In genomic region chr15:43492266-43492665, GRCh38 we compare ENCODE assay signal across 8 cellular contexts. TPM values are rescaled to one million over a fixed set of nuclear protein-coding genes. Genes with fewer than 3 reads are reported as not detected.
A peak's percentile ranks its signal among the peaks of the same experiment; 100 is the strongest.
DNase-seq lines count a peak whose midpoint lies in the region; ATAC-seq and TF ChIP-seq lines count a peak whose summit lies in the region.

No MANE protein-coding gene starts in this region.

- TSS peak; percentile 30 for BruUV-seq in PC-9 (replicated peaks; lab: Mats Ljungman, UMichigan)

- no peaks in the 10 kb centered on the region for H3K36me3 ChIP-seq in PC-9 (ENCODE audit: low read depth)

- H3K4me1 ChIP-seq in PC-9 (replicated peaks; ENCODE audit: insufficient read depth) = peaks cover 8% of the 10 kb centered on the region; the same call in 1 of the 2 replicates

- CTCF ChIA-PET in PC-9 (lab: Charles Lee) = no interaction called here

- H3F3A ChIP-seq in PC-9 (ENCODE audit: insufficient read depth, low read depth) = no peaks in the 10 kb centered on the region

- peak overlapping the region; percentile 91 for H3K4me2 ChIP-seq in PC-9

- peak overlapping the region; percentile 87 for H2AFZ ChIP-seq in PC-9

- ATAC-seq in sciatic nerve = no peak

- peaks cover 18% of the 10 kb centered on the region for H3K79me2 ChIP-seq in PC-9 (ENCODE audit: low read depth)

- no peak for DNase-seq in PC-9
- no peak for DNase-seq in epithelial cell of proximal tubule (ENCODE audit: low read depth)
- peak; percentile 6 for DNase-seq in pons (ENCODE audit: low spot score)
- no peak for DNase-seq in GM20000 (ENCODE audit: low spot score)
- no peak for DNase-seq in sciatic nerve (ENCODE audit: low spot score)
- DNase-seq in OCI-M2 (lab: John Stamatoyannopoulos, UW; ENCODE audit: unreplicated experiment) = no peak
- no peak for DNase-seq in cerebellar nuclear complex (lab: John Stamatoyannopoulos, UW)

- TF ChIP-seq CTCF in PC-9 (conservative IDR thresholded peaks at IDR 0.05) (no peak), epithelial cell of proximal tubule (conservative IDR thresholded peaks at IDR 0.05; ENCODE audit: low read depth, low read length) (no peak), GM20000 (IDR thresholded peaks at IDR 0.05; ENCODE audit: extremely low read depth, missing control alignments) (no peak)

- H3K4me3 ChIP-seq in GM08714 (ENCODE audit: low read length) (peak overlapping the region; percentile 75), PC-9 (peak overlapping the region; percentile 57), epithelial cell of proximal tubule (ENCODE audit: low read depth, low read length) (peak overlapping the region; percentile 90)

- no peak overlapping the region for H3K27ac ChIP-seq in PC-9

- H3K9me2 ChIP-seq in PC-9 (ENCODE audit: insufficient read depth) = no peaks in the 10 kb centered on the region

- no peaks in the 10 kb centered on the region for H4K20me1 ChIP-seq in PC-9 (ENCODE audit: insufficient read depth)

- POLR2A ChIA-PET in PC-9 (lab: Charles Lee; ENCODE audit: unreplicated experiment) = interaction anchor here (1.3 kb wide), 1 partner anchor 18 kb away, joined by 10 read pairs; no protein-coding TSS in a partner anchor

- H3K27me3 ChIP-seq in PC-9 (ENCODE audit: insufficient read depth, low read depth) = no peaks in the 10 kb centered on the region

- no peaks in the 10 kb centered on the region for H3K9me3 ChIP-seq in PC-9 (ENCODE audit: insufficient read depth, low read depth)

- intact Hi-C loops in PC-9 (cut with micrococcal nuclease; ENCODE audit: unreplicated experiment) = no loop called here
- intact Hi-C loops in sciatic nerve (cut with DNase I) = no loop called here

RNA-seq across cellular contexts. Expression of gene TP53BP1, which starts 0.7 kb away (rescaled TPM):
- total RNA-seq in PC-9 (2021) = 62.1 and 66.8 TPM in 2 replicates
- total RNA-seq in epithelial cell of proximal tubule = 17.5 and 28.8 TPM in 2 replicates
- total RNA-seq in sciatic nerve = 60.6 TPM

RNA-seq across cellular contexts. Expression of gene MAP1A, which starts 25.1 kb away (rescaled TPM):
- total RNA-seq in PC-9 (2021) = 1.5 and 2.1 TPM in 2 replicates
- total RNA-seq in epithelial cell of proximal tubule = 0.72 and 1.7 TPM in 2 replicates
- total RNA-seq in sciatic nerve = 32.4 TPM

Comparison
In these comparisons a context has a peak if more than half of its experiments do, and no peak if none do; other contexts are left out.
1. RNA of gene MAP1A, which starts 25.1 kb away (total RNA-seq): 32.4 TPM in sciatic nerve (single experiment); 1.5 to 2.1 TPM in PC-9 and 0.72 to 1.7 TPM in epithelial cell of proximal tubule; every median in the first group is over 10 times any median in the second.
2. Peak in every context shown above with its lines, with median percentiles within 50 percentile points of each other: H3K4me3 ChIP-seq.